Comparison of ENCODE assay signal across 17 cellular contexts in the genomic region with DNA sequence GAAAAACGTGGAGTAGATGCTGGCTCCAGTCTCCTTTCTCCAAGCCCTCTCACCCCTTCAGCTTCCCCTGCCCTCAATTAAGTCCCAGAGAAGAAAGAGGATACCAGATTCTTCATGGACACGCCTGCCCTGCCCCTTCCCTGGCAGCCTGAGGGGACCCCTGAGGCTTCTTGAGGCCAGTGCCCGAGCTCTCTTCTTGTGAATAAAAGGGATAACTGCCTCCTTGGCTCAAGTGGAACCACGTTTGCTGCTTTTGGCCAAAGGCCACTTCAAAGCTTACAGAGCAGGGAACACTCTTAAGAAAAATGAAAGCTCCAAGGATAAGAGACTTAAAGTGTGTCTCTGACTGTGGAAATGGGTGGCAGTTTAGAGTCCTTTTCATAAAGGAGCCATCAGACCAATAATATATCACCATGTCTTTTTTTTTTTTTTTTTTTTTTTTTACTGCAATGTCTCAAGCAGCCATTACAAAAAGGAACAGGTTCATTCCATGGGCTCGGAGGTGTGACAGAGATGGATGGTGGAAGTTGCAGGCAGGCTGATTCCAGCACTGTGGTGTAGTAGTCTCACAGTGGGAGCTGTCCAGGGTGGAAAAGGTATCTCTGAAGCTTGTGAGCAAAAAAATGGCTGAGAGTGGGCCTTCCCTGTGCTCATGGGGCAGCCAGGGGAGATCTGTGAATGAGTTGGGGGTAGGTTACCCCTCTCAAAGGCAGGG.
DNase-seq lines count a peak whose midpoint lies in the region; ATAC-seq, FAIRE-seq and TF ChIP-seq lines count a peak whose summit lies in the region.
"Had no signal": no experiment of that assay in that cellular context is flagged by ENCODE, and none has a peak within 500 bp of the region (broad histone marks: within the 10 kb centered on the region; RNA-seq: fewer than 3 reads in every experiment).

No MANE protein-coding gene starts in this region.

- H3K27me3 ChIP-seq in transverse colon: peaks cover 45% of the 10 kb centered on the region
- H3K27me3 ChIP-seq: body of pancreas had no signal

- H3K4me1 ChIP-seq in transverse colon: peaks cover 5 to 11% (median 9%) of the 10 kb centered on the region in 4 donors
- H3K4me1 ChIP-seq: parathyroid adenoma had no signal

- TF ChIP-seq EP300 in transverse colon (IDR thresholded peaks at IDR 0.05; ENCODE audit: low read depth): no peak

- H3K27ac ChIP-seq in transverse colon: no peak overlapping the region
- H3K27ac ChIP-seq: body of pancreas, gastrocnemius medialis, parathyroid adenoma had no signal

- 51 to 96% methylated on average over 3 to 5 of the region's 5 CpGs for WGBS in transverse colon (ENCODE audit: low coverage in 1 of 2), 2 donors

- H3K36me3 ChIP-seq in transverse colon: no peaks in the 10 kb centered on the region
- H3K36me3 ChIP-seq: gastrocnemius medialis had no signal

- FAIRE-seq in H54 (lab: Jason Lieb, UNC): no peak
- FAIRE-seq: islet of Langerhans had no signal

- no peaks in the 10 kb centered on the region for H3K9me3 ChIP-seq in transverse colon
- H3K9me3 ChIP-seq: body of pancreas, gastrocnemius medialis, mucosa of descending colon had no signal

- intact Hi-C loops in transverse colon (cut with DNase I; ENCODE audit: low total_unique reads): no loop called here

- TF ChIP-seq CTCF in fibroblast of pulmonary artery (IDR thresholded peaks at IDR 0.05; ENCODE audit: low read length, missing control alignments) (no peak), transverse colon (IDR thresholded peaks at IDR 0.05) (no peak)

- no peak for ATAC-seq in HG02571 (IDR thresholded peaks at IDR 0.05; ENCODE audit: unreplicated experiment)
- ATAC-seq: body of pancreas, gastrocnemius medialis, mucosa of descending colon had no signal

- DNase-seq in H54 (ENCODE audit: insufficient read length, low spot score): peak; percentile 37
- peak; percentile 21 for DNase-seq in RPMI7951 (ENCODE audit: low read depth)
- DNase-seq in fibroblast of pulmonary artery (ENCODE audit: low read depth): peak; percentile 41
- DNase-seq in renal cortical epithelial cell (ENCODE audit: low read depth): peak; percentile 32
- no peak for DNase-seq in transverse colon
- no peak for DNase-seq in NCI-H82 treated with DMSO at 0.1 percent for 48 hours (lab: John Stamatoyannopoulos, UW; ENCODE audit: unreplicated experiment)
- DNase-seq: activated CD4-positive, alpha-beta memory T cell treated with anti-CD3 and anti-CD28 coated beads for 36 hours; activated gamma-delta T cell; body of pancreas; CD4-positive, CD25-positive, alpha-beta regulatory T cell; effector CD8-positive, alpha-beta T cell; gastrocnemius medialis; mucosa of descending colon; stimulated activated CD4-positive, alpha-beta T cell treated with anti-CD3 and anti-CD28 coated beads, Interleukin-15, amount 100 ng/mL, for 24 hours had no signal

- H3K4me3 ChIP-seq in fibroblast of pulmonary artery (replicated peaks; ENCODE audit: low read depth, low read length) (no peak overlapping the region), transverse colon (no peak overlapping the region)
- H3K4me3 ChIP-seq: body of pancreas, gastrocnemius medialis, mucosa of descending colon had no signal

- in situ Hi-C loops in transverse colon (cut with MboI; ENCODE audit: low pct_ligation_motif_present in 1 of 4, low pct_unique_long_range_greater_than_20kb in 1 of 4, low sequenced_read_pairs in 3 of 4): no loop called here

- TF ChIP-seq POLR2A in H54 (IDR thresholded peaks at IDR 0.05; ENCODE audit: low read depth, low read length) (no peak), transverse colon (IDR thresholded peaks at IDR 0.05) (no peak)

Comparison
In these comparisons a context has a peak if more than half of its experiments do, and no peak if none do; other contexts are left out.
1. DNase-seq: peak in H54 (single experiment), RPMI7951 (single experiment), fibroblast of pulmonary artery (single experiment) and renal cortical epithelial cell (single experiment); none in transverse colon (single experiment) and NCI-H82 treated with DMSO at 0.1 percent for 48 hours (single experiment).